Comparison of ENCODE assay signal across 8 cellular contexts in the genomic region with DNA sequence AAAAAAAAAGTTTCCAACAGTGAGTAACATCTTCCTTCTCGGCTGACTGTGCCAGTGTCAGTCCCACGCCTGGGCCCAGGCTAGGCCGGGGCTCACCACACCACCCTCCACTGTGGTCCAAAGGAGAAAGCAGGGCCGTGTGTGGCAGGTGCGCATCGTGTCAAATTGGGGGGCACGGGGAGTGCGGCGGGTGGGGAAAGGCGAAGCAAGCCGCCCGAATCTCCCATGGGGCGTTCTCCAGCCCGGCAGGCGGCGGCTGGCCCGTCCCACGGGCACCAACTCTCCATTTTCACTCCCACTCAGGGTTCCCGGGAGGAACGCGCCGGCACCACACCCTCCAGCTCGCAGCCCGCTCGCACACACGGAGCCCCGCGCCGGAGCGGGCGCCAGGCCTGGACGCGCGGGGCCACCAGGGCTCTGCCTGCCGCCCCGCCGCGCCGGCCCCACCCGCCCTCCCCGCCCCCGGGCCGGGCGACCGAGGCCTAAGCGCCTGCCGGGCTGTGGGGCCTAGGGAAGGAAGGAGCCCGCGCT. TPM values are rescaled to one million over a fixed set of nuclear protein-coding genes. Genes with fewer than 3 reads are reported as not detected.
A peak's percentile ranks its signal among the peaks of the same experiment; 100 is the strongest.
DNase-seq lines count a peak whose midpoint lies in the region; ATAC-seq and TF ChIP-seq lines count a peak whose summit lies in the region.

No MANE protein-coding gene starts in this region.

- no peaks in the 10 kb centered on the region for H3K9me3 ChIP-seq in CD4-positive, alpha-beta memory T cell (ENCODE audit: control insufficient read depth in 1 of 2, low read length in 2 of 2)
- H3K9me3 ChIP-seq in neural progenitor cell (ENCODE audit: low read depth) (no peaks in the 10 kb centered on the region), stomach (no peaks in the 10 kb centered on the region)

- H3K36me3 ChIP-seq in CD4-positive, alpha-beta memory T cell (ENCODE audit: insufficient read depth, low read length): no peaks in the 10 kb centered on the region
- H3K36me3 ChIP-seq in neural progenitor cell: no peaks in the 10 kb centered on the region
- H3K36me3 ChIP-seq in stomach: no peaks in the 10 kb centered on the region

- POLR2A ChIA-PET in CD4-positive, alpha-beta memory T cell (lab: Charles Lee; ENCODE audit: partially characterized antibody): interaction anchor here (1.1 to 4.1 kb wide), 14 partner anchors 18 to 1280 kb away, joined by 3 to 36 read pairs (median 6); a partner anchor contains a TSS

- peaks cover 22 to 40% (median 33%) of the 10 kb centered on the region in 4 donors for H3K4me1 Mint-ChIP-seq in CD4-positive, alpha-beta memory T cell
- peaks cover 42% of the 10 kb centered on the region for H3K4me1 Mint-ChIP-seq in activated T-cell treated with anti-CD3 and anti-CD28 coated beads, Interleukin-2, amount 50 U/mL, for 24 hours (ENCODE audit: low read depth)
- H3K4me1 Mint-ChIP-seq in neural progenitor cell: peaks cover 31% of the 10 kb centered on the region

- no peak for TF ChIP-seq CTCF in neural progenitor cell (IDR thresholded peaks at IDR 0.05)
- no peak for TF ChIP-seq CTCF in stomach (IDR thresholded peaks at IDR 0.05)

- peak overlapping the region; percentile 35 for H2AFZ ChIP-seq in neural progenitor cell (replicated peaks)

- H4K20me1 ChIP-seq in neural progenitor cell (ENCODE audit: low read depth): no peaks in the 10 kb centered on the region

- peak overlapping the region; percentile 96 for H3K4me2 ChIP-seq in neural progenitor cell

- TF ChIP-seq EP300 in stomach (IDR thresholded peaks at IDR 0.05): no peak

- H3K27ac ChIP-seq in CD4-positive, alpha-beta memory T cell (ENCODE audit: low read depth, low read length): peak overlapping the region; percentile 90
- peak overlapping the region; percentile 87 for H3K27ac ChIP-seq in neural progenitor cell
- peak overlapping the region; percentile 98 to 100 (median 99) for H3K27ac ChIP-seq in stomach

- peak overlapping the region; percentile 62 for H3K9ac ChIP-seq in neural progenitor cell

- CTCF ChIA-PET in CD4-positive, alpha-beta memory T cell (lab: Charles Lee; ENCODE audit: partially characterized antibody): interaction anchor here (0.7 to 2.5 kb wide), 7 partner anchors 10 to 1546 kb away, joined by 3 to 10 read pairs (median 3); no protein-coding TSS in a partner anchor

- H3K4me1 ChIP-seq in CD4-positive, alpha-beta memory T cell (ENCODE audit: insufficient read depth, low read length): peaks cover 28% of the 10 kb centered on the region
- H3K4me1 ChIP-seq in neural progenitor cell (peaks cover 30% of the 10 kb centered on the region), stomach (peaks cover 17 to 56% (median 32%) of the 10 kb centered on the region in 4 donors)

- peak overlapping the region; percentile 89 to 93 (median 91) for H3K4me3 Mint-ChIP-seq in CD4-positive, alpha-beta memory T cell
- peak overlapping the region; percentile 86 for H3K4me3 Mint-ChIP-seq in activated T-cell treated with anti-CD3 and anti-CD28 coated beads, Interleukin-2, amount 50 U/mL, for 24 hours
- peak overlapping the region; percentile 86 for H3K4me3 Mint-ChIP-seq in neural progenitor cell

- H3K9me3 Mint-ChIP-seq in CD4-positive, alpha-beta memory T cell: no peaks in the 10 kb centered on the region
- no peaks in the 10 kb centered on the region for H3K9me3 Mint-ChIP-seq in activated T-cell treated with anti-CD3 and anti-CD28 coated beads, Interleukin-2, amount 50 U/mL, for 24 hours
- peaks cover 1% of the 10 kb centered on the region for H3K9me3 Mint-ChIP-seq in neural progenitor cell

- ATAC-seq in GM21737 (IDR thresholded peaks at IDR 0.05; ENCODE audit: unreplicated experiment): peak; percentile 16
- no peak for ATAC-seq in GM18858 (IDR thresholded peaks at IDR 0.05; ENCODE audit: unreplicated experiment)

- no peak for TF ChIP-seq POLR2A in stomach (IDR thresholded peaks at IDR 0.05)

- H3K27me3 ChIP-seq in CD4-positive, alpha-beta memory T cell (ENCODE audit: insufficient read depth, low read length): no peaks in the 10 kb centered on the region
- H3K27me3 ChIP-seq in neural progenitor cell (no peaks in the 10 kb centered on the region), stomach (no peaks in the 10 kb centered on the region)

- no peaks in the 10 kb centered on the region for H3K27me3 Mint-ChIP-seq in CD4-positive, alpha-beta memory T cell
- no peaks in the 10 kb centered on the region for H3K27me3 Mint-ChIP-seq in activated T-cell treated with anti-CD3 and anti-CD28 coated beads, Interleukin-2, amount 50 U/mL, for 24 hours
- peaks cover 2% of the 10 kb centered on the region for H3K27me3 Mint-ChIP-seq in neural progenitor cell (ENCODE audit: insufficient read depth, low read depth)

- intact Hi-C loops in CD4-positive, alpha-beta memory T cell (cut with micrococcal nuclease): loop anchor here (5.0 kb wide), 4 partner anchors 66 to 1534 kb away; a partner anchor contains a TSS
- intact Hi-C loops in stomach (cut with DNase I; ENCODE audit: low total_unique reads): no loop called here

- H3K36me3 Mint-ChIP-seq in CD4-positive, alpha-beta memory T cell: peaks cover under 1 to 5% of the 10 kb centered on the region in 2 donors
- H3K36me3 Mint-ChIP-seq in activated T-cell treated with anti-CD3 and anti-CD28 coated beads, Interleukin-2, amount 50 U/mL, for 24 hours (ENCODE audit: low read depth): peaks cover 20% of the 10 kb centered on the region
- H3K36me3 Mint-ChIP-seq in neural progenitor cell: peaks cover 1% of the 10 kb centered on the region

- H3K4me3 ChIP-seq in CD4-positive, alpha-beta memory T cell (ENCODE audit: low read length in 2 of 2): peak overlapping the region; percentile 12 to 57
- H3K4me3 ChIP-seq in neural progenitor cell (peak overlapping the region; percentile 71), stomach (peak overlapping the region; percentile 60 to 94 (median 81))

- H3F3A ChIP-seq in neural progenitor cell (ENCODE audit: low read depth): peaks cover 20% of the 10 kb centered on the region

- H3K79me2 ChIP-seq in neural progenitor cell (ENCODE audit: low read depth): peaks cover 50% of the 10 kb centered on the region

- 0 to 4% (median 1%) methylated on average over 13 to 49 of the region's 49 CpGs for WGBS in stomach, 5 donors

- peak overlapping the region; percentile 87 to 98 (median 94) for H3K27ac Mint-ChIP-seq in CD4-positive, alpha-beta memory T cell
- peak overlapping the region; percentile 99 for H3K27ac Mint-ChIP-seq in activated T-cell treated with anti-CD3 and anti-CD28 coated beads, Interleukin-2, amount 50 U/mL, for 24 hours
- H3K27ac Mint-ChIP-seq in neural progenitor cell: no peak overlapping the region

- DNase-seq in CD4-positive, alpha-beta memory T cell: peak in 3 of 5 donors; percentile 27 to 66 (median 39)
- DNase-seq in NCI-H1105 (lab: John Stamatoyannopoulos, UW) (peak; percentile 29), fibroblast of peridontal ligament (ENCODE audit: extremely low read depth) (peak; percentile 23), neural progenitor cell (ENCODE audit: low spot score) (no peak), stomach (no peak)
- peak; percentile 75 for DNase-seq in activated T-cell treated with anti-CD3 and anti-CD28 coated beads, Interleukin-2, amount 50 U/mL, for 24 hours

RNA-seq across cellular contexts. Expression of a gene that starts 0.6 kb away (rescaled TPM):
- 10 to 100 TPM; 16.1 to 16.4 TPM for total RNA-seq in CD4-positive, alpha-beta memory T cell
- 10 to 100 TPM in 1 of 2 donors, 1 to 10 TPM in 1; 2.8 to 16.2 TPM for polyA plus RNA-seq in CD4-positive, alpha-beta memory T cell
- total RNA-seq in neural progenitor cell (ENCODE audit: low replicate concordance): 6.6 and 11.6 TPM in 2 replicates
- total RNA-seq in stomach: 10 to 100 TPM in 4 of 5 donors, 1 to 10 TPM in 1; 8.2 to 24.2 (median 17.4) TPM
- 1 to 10 TPM; 2.0 to 4.3 (median 3.6) TPM for polyA plus RNA-seq in stomach

Comparison
In these comparisons a context has a peak if more than half of its experiments do, and no peak if none do; other contexts are left out.
1. DNase-seq: peak in CD4-positive, alpha-beta memory T cell (3 of 5), NCI-H1105 (single experiment), activated T-cell treated with anti-CD3 and anti-CD28 coated beads, Interleukin-2, amount 50 U/mL, for 24 hours (single experiment) and fibroblast of peridontal ligament (single experiment); none in neural progenitor cell (single experiment) and stomach (single experiment).
2. Peak in every context shown above with its lines, with median percentiles within 50 percentile points of each other: H3K27ac ChIP-seq, H3K4me3 ChIP-seq and H3K4me3 Mint-ChIP-seq.